In genomic region chr19:57359300-57359699, GRCh38 we compare ENCODE assay signal across 24 cellular contexts.
"Had no signal": no experiment of that assay in that cellular context is flagged by ENCODE, and none has a peak within 500 bp of the region (broad histone marks: within the 10 kb centered on the region; RNA-seq: fewer than 3 reads in every experiment).

No MANE protein-coding gene starts in this region.

- DNase-seq: effector CD8-positive, alpha-beta T cell; effector memory CD8-positive, alpha-beta T cell; endodermal cell; erythroblast; esophagus squamous epithelium; foreskin fibroblast; foreskin melanocyte; gastrocnemius medialis; glutamatergic neuron; head of caudate nucleus; heart right ventricle; hippocampal formation; left cardiac atrium; left lung; lower lobe of right lung; mesendoderm; midbrain had no signal

- H3K27ac ChIP-seq: coronary artery, epithelial cell of prostate, esophagus squamous epithelium, left lung, lower lobe of right lung had no signal

- H3K9me3 ChIP-seq: gastrocnemius medialis had no signal

- FAIRE-seq: colon, endometrium, islet of Langerhans, keratinocyte had no signal

- ATAC-seq: effector memory CD8-positive, alpha-beta T cell; esophagus mucosa; gastrocnemius medialis; heart right ventricle; left cardiac atrium; left lung; lower lobe of right lung had no signal

- H3K27me3 ChIP-seq: esophagus squamous epithelium, gastrocnemius medialis, heart right ventricle, left lung had no signal

- H3K4me3 ChIP-seq: coronary artery, esophagus squamous epithelium, gastrocnemius medialis, heart right ventricle, left lung, lower lobe of right lung had no signal
